Comparison of ENCODE assay signal across 1 cellular context in the genomic region with DNA sequence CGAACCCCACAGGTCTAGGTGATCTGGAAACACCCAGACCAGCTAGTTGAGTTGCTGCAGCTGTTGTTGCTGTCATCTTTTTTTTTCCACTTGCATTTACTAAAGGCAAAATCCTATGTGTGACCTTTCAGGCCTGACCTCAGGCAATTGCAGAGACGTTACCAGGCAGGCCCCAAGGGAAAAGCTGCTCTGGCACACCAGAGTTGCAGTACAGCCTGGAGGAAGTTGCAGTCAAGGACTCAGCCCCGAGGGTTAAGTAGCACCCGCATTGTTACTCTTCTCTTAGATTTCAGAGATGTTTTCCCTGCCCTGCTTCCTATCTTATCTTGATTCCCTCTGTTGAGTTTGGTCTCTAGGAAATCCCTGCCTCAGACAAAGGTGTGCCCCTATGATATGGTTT.
TF ChIP-seq lines count a peak whose summit lies in the region.

No MANE protein-coding gene starts in this region.

TF ChIP-seq in H1, 55 proteins besides CTCF, POLR2A, EP300 and RAD21 (continued from another document):
- TF ChIP-seq TCF12 (IDR thresholded peaks at IDR 0.05; ENCODE audit: low read depth, low read length) (no peak), BCL11A (IDR thresholded peaks at IDR 0.05; ENCODE audit: low read depth in 2 of 2, low read length in 2 of 2) (no peak), CTBP2 (IDR thresholded peaks at IDR 0.05; ENCODE audit: borderline replicate concordance, insufficient read depth, insufficient read length, low read length) (no peak), KDM5A (IDR thresholded peaks at IDR 0.05; ENCODE audit: low read length) (no peak), FOSL1 (IDR thresholded peaks at IDR 0.05; ENCODE audit: insufficient read depth, low read depth, low read length) (no peak), POLR2AphosphoS5 (IDR thresholded peaks at IDR 0.05; ENCODE audit: low read depth, low read length) (no peak)
- TF ChIP-seq, protein P1, sequence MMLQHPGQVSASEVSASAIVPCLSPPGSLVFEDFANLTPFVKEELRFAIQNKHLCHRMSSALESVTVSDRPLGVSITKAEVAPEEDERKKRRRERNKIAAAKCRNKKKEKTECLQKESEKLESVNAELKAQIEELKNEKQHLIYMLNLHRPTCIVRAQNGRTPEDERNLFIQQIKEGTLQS (IDR thresholded peaks at IDR 0.05; ENCODE audit: insufficient read depth, low read depth, low read length), result no peak
- TF ChIP-seq, protein P2, sequence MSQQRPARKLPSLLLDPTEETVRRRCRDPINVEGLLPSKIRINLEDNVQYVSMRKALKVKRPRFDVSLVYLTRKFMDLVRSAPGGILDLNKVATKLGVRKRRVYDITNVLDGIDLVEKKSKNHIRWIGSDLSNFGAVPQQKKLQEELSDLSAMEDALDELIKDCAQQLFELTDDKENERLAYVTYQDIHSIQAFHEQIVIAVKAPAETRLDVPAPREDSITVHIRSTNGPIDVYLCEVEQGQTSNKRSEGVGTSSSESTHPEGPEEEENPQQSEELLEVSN (IDR thresholded peaks at IDR 0.05), result no peak
TF ChIP-seq in H1: peak in this region for 0.
